27 cellular contexts compared by ENCODE assay signal in the genomic region with DNA sequence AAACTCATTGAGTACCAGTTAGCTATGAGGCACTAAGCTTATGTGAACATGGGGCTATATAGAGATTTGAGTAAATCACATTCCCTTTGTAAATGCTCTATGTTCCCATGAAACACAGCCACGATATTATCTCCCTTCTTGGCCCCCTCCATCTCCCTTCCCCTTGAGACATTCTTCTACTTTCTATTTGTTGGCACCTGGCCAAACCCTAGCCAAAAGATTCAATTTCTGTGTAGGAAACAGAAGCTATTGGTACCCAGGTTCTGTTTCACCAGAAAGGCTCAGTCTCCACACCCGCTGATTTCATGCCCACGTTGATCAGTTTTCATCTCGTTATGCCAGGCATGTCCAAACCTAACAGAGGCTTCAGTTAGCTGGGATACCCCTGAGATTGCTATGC.
"Had no signal": no experiment of that assay in that cellular context is flagged by ENCODE, and none has a peak within 500 bp of the region (broad histone marks: within the 10 kb centered on the region; RNA-seq: fewer than 3 reads in every experiment).

No MANE protein-coding gene starts in this region.

- H3K27me3 ChIP-seq: ascending aorta, cardiac muscle cell, Peyer's patch had no signal

- H3K27ac ChIP-seq: Peyer's patch, RWPE1, WERI-Rb-1 had no signal

- H3K4me3 ChIP-seq: ascending aorta, cardiac muscle cell, Peyer's patch had no signal

- DNase-seq: activated CD4-positive, alpha-beta T cell treated with anti-CD3 and anti-CD28 coated beads, Interleukin-2, amount 10 ng/mL, durations not matched to agents 24 days and 14 days; activated CD4-positive, alpha-beta T cell treated with anti-CD3 and anti-CD28 coated beads, Interleukin-2, amount 50 U/mL, for 4 hours; activated CD8-positive, alpha-beta T cell treated with anti-CD3 and anti-CD28 coated beads for 36 hours; activated gamma-delta T cell; activated naive CD4-positive, alpha-beta T cell treated with Interleukin-2 at 50 U/mL for 16 hours; activated naive CD8-positive, alpha-beta T cell treated with anti-CD3 and anti-CD28 coated beads, Interleukin-2, amount 10 ng/mL, durations not matched to agents 7 days and 5 days; activated T-cell treated with anti-CD3 and anti-CD28 coated beads, Interleukin-2, amount 50 U/mL, for 24 hours; amygdala; Karpas-422; NCI-H1105; NCI-H1417 treated with DMSO at 0.1 percent for 48 hours; NCI-H187 treated with DMSO at 0.1 percent for 48 hours; NCI-H2081; NCI-H2227 treated with DMSO at 0.1 percent for 48 hours; NCI-H446; NCI-H510A treated with DMSO at 0.1 percent for 48 hours; NCI-H526 treated with DMSO at 0.1 percent for 48 hours; NCI-H82; NK-92 treated with Interleukin-12 subunit alpha and Interleukin-12 subunit beta, amount 100 ng/mL, for 24 hours; PC-3; Peyer's patch; SIG-M5; T1000; WERI-Rb-1 had no signal

- H3K9me3 ChIP-seq: ascending aorta, Peyer's patch had no signal

- H3K36me3 ChIP-seq: ascending aorta, Peyer's patch, WERI-Rb-1 had no signal
